In the genomic region with DNA sequence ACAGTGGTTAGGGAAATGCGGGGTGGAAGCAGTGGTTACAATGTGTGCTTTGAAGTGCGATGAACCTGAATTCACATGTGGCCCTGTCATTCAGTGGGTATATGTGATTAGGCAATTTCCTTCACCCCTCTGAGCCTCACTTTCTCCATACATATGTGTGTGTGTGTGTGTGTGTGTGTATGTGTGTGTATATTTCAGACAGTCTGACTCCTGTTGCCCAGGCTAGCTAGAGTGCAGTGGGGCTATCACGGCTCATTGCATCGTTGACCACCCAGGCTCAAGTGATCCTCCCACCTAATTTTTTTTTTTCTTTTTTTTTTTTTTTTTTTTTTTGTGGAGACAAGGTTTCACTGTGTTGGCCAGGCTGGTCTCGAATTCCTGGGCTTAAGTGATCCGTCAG, we compare ENCODE assay signal across 1 cellular context.
TF ChIP-seq lines count a peak whose summit lies in the region.

No MANE protein-coding gene starts in this region.

TF ChIP-seq in H1, 55 proteins besides CTCF, POLR2A, EP300 and RAD21 (continued from another document):
- TF ChIP-seq, protein P1, sequence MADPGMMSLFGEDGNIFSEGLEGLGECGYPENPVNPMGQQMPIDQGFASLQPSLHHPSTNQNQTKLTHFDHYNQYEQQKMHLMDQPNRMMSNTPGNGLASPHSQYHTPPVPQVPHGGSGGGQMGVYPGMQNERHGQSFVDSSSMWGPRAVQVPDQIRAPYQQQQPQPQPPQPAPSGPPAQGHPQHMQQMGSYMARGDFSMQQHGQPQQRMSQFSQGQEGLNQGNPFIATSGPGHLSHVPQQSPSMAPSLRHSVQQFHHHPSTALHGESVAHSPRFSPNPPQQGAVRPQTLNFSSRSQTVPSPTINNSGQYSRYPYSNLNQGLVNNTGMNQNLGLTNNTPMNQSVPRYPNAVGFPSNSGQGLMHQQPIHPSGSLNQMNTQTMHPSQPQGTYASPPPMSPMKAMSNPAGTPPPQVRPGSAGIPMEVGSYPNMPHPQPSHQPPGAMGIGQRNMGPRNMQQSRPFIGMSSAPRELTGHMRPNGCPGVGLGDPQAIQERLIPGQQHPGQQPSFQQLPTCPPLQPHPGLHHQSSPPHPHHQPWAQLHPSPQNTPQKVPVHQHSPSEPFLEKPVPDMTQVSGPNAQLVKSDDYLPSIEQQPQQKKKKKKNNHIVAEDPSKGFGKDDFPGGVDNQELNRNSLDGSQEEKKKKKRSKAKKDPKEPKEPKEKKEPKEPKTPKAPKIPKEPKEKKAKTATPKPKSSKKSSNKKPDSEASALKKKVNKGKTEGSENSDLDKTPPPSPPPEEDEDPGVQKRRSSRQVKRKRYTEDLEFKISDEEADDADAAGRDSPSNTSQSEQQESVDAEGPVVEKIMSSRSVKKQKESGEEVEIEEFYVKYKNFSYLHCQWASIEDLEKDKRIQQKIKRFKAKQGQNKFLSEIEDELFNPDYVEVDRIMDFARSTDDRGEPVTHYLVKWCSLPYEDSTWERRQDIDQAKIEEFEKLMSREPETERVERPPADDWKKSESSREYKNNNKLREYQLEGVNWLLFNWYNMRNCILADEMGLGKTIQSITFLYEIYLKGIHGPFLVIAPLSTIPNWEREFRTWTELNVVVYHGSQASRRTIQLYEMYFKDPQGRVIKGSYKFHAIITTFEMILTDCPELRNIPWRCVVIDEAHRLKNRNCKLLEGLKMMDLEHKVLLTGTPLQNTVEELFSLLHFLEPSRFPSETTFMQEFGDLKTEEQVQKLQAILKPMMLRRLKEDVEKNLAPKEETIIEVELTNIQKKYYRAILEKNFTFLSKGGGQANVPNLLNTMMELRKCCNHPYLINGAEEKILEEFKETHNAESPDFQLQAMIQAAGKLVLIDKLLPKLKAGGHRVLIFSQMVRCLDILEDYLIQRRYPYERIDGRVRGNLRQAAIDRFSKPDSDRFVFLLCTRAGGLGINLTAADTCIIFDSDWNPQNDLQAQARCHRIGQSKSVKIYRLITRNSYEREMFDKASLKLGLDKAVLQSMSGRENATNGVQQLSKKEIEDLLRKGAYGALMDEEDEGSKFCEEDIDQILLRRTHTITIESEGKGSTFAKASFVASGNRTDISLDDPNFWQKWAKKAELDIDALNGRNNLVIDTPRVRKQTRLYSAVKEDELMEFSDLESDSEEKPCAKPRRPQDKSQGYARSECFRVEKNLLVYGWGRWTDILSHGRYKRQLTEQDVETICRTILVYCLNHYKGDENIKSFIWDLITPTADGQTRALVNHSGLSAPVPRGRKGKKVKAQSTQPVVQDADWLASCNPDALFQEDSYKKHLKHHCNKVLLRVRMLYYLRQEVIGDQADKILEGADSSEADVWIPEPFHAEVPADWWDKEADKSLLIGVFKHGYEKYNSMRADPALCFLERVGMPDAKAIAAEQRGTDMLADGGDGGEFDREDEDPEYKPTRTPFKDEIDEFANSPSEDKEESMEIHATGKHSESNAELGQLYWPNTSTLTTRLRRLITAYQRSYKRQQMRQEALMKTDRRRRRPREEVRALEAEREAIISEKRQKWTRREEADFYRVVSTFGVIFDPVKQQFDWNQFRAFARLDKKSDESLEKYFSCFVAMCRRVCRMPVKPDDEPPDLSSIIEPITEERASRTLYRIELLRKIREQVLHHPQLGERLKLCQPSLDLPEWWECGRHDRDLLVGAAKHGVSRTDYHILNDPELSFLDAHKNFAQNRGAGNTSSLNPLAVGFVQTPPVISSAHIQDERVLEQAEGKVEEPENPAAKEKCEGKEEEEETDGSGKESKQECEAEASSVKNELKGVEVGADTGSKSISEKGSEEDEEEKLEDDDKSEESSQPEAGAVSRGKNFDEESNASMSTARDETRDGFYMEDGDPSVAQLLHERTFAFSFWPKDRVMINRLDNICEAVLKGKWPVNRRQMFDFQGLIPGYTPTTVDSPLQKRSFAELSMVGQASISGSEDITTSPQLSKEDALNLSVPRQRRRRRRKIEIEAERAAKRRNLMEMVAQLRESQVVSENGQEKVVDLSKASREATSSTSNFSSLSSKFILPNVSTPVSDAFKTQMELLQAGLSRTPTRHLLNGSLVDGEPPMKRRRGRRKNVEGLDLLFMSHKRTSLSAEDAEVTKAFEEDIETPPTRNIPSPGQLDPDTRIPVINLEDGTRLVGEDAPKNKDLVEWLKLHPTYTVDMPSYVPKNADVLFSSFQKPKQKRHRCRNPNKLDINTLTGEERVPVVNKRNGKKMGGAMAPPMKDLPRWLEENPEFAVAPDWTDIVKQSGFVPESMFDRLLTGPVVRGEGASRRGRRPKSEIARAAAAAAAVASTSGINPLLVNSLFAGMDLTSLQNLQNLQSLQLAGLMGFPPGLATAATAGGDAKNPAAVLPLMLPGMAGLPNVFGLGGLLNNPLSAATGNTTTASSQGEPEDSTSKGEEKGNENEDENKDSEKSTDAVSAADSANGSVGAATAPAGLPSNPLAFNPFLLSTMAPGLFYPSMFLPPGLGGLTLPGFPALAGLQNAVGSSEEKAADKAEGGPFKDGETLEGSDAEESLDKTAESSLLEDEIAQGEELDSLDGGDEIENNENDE (IDR thresholded peaks at IDR 0.05; ENCODE audit: insufficient replicate concordance, low read length) = no peak
- TF ChIP-seq GTF2F1 (IDR thresholded peaks at IDR 0.05; ENCODE audit: borderline replicate concordance, low read depth, low read length) (no peak), JUND (IDR thresholded peaks at IDR 0.05; ENCODE audit: low read length) (no peak), CBX5 (IDR thresholded peaks at IDR 0.05; ENCODE audit: low read depth, low read length) (no peak), BRCA1 (IDR thresholded peaks at IDR 0.05; ENCODE audit: low read depth, low read length) (no peak), RFX5 (IDR thresholded peaks at IDR 0.05; ENCODE audit: borderline replicate concordance, low read depth, low read length) (no peak), TAF1 (IDR thresholded peaks at IDR 0.05; ENCODE audit: low read depth, low read length) (no peak), ASH2L (IDR thresholded peaks at IDR 0.05; ENCODE audit: low read length) (no peak), SAP30 (IDR thresholded peaks at IDR 0.05; ENCODE audit: insufficient read depth, insufficient replicate concordance, low read length) (no peak), CBX8 (IDR thresholded peaks at IDR 0.05; ENCODE audit: borderline replicate concordance, low read depth, low read length) (no peak), E2F6 (IDR thresholded peaks at IDR 0.05) (no peak)
- TF ChIP-seq, protein P2, sequence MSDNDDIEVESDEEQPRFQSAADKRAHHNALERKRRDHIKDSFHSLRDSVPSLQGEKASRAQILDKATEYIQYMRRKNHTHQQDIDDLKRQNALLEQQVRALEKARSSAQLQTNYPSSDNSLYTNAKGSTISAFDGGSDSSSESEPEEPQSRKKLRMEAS (IDR thresholded peaks at IDR 0.05) = no peak
